Comparison of ENCODE assay signal across 8 cellular contexts in the genomic region with DNA sequence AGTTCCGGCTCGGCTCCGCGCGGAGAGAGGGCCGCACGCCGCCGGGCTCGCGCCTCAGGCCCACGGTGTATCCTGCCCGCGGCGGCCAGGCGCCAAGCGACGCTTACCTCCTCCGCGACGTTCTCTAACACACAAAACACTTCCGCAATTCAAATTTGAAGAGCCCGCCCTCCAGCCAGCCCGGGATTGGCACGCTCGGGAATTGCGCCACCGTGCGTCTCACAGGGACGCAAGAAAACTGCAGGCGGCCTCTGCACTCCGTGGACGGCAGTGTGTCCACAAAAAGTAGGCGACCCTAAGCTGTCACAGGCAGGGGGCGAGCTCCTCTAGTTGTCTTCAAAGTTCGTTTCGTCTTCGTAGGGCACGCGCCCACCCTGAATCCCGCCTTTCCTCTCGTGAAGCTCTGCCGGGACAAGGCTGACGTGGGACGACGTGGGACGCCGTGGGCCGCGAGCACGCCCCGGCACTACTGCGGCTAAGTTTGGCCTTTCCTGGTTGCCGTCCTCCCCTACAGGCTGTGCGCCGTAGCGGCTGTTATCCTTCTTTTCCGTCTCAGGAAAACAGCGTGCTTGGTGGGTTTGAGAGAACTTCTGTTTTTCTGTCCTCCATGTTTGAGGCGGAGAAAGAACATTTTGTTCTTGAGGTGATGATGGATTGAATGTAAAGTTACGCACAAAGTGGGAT. TPM values are rescaled to one million over a fixed set of nuclear protein-coding genes. Genes with fewer than 3 reads are reported as not detected.
DNase-seq lines count a peak whose midpoint lies in the region; ATAC-seq and TF ChIP-seq lines count a peak whose summit lies in the region.

A gene (minus strand): TSS at position 133 of the 684 bp plus-strand sequence. CDS start 5,916 bp downstream, outside the sequence.

- H3K79me2 ChIP-seq in PC-9 (ENCODE audit: low read depth) = peaks cover 48% of the 10 kb centered on the region

- in situ Hi-C loops in KBM-7 (cut with MboI; ENCODE audit: low pct_unique_long_range_greater_than_20kb, low sequenced_read_pairs) = loop anchor here (25.0 kb wide), 1 partner anchor 341 kb away; no protein-coding TSS in a partner anchor

- H3F3A ChIP-seq in PC-9 (ENCODE audit: insufficient read depth, low read depth) = peaks cover 9% of the 10 kb centered on the region

- peak within 1 kb of the TSS; percentile 99 for H3K4me2 ChIP-seq in PC-9

- H3K27ac ChIP-seq in PC-9 = peak within 1 kb of the TSS; percentile 90
- peak within 1 kb of the TSS; percentile 89 to 95 for H3K27ac ChIP-seq in mucosa of rectum (ENCODE audit: low read depth in 2 of 2, low read length in 2 of 2)

- peak within 1 kb of the TSS; percentile 89 for H2AFZ ChIP-seq in PC-9

- POLR2A ChIA-PET in PC-9 (lab: Charles Lee; ENCODE audit: unreplicated experiment) = no interaction called here

- H3K9me3 ChIP-seq in PC-9 (ENCODE audit: insufficient read depth, low read depth) = 0 out of 2 replicates have a peak, but pooled peaks cover 4% of the 10 kb centered on the region
- H3K9me3 ChIP-seq in mucosa of rectum (ENCODE audit: control insufficient read depth in 2 of 2, low read length in 2 of 2) = no peaks in the 10 kb centered on the region

- TF ChIP-seq CTCF in PC-9 (conservative IDR thresholded peaks at IDR 0.05) = peak; percentile 63

- H4K20me1 ChIP-seq in PC-9 (ENCODE audit: insufficient read depth) = no peaks in the 10 kb centered on the region

- H3K36me3 ChIP-seq in PC-9 (ENCODE audit: low read depth) (no peaks in the 10 kb centered on the region), mucosa of rectum (ENCODE audit: control insufficient read depth in 2 of 2, insufficient read depth in 2 of 2, low read length in 2 of 2) (no peaks in the 10 kb centered on the region)

- no peaks in the 10 kb centered on the region for H3K27me3 ChIP-seq in PC-9 (ENCODE audit: insufficient read depth, low read depth)
- no peaks in the 10 kb centered on the region for H3K27me3 ChIP-seq in mucosa of rectum (ENCODE audit: control insufficient read depth in 2 of 2, insufficient read depth in 2 of 2, low read length in 2 of 2)

- intact Hi-C loops in PC-9 (cut with micrococcal nuclease; ENCODE audit: unreplicated experiment) = loop anchor here (1.0 to 5.0 kb wide), 3 partner anchors 119 to 356 kb away; a partner anchor contains a TSS

- CTCF ChIA-PET in PC-9 (lab: Charles Lee) = no interaction called here

- H3K4me1 ChIP-seq in PC-9 (replicated peaks; ENCODE audit: insufficient read depth) = peaks cover 29% of the 10 kb centered on the region
- peaks cover 3 to 14% of the 10 kb centered on the region in 2 donors for H3K4me1 ChIP-seq in mucosa of rectum (ENCODE audit: control insufficient read depth in 2 of 2, insufficient read depth in 2 of 2, low read length in 2 of 2)

- TSS peak; percentile 91 for BruUV-seq in PC-9 (replicated peaks; lab: Mats Ljungman, UMichigan)

- H3K9me2 ChIP-seq in PC-9 (ENCODE audit: insufficient read depth) = no peaks in the 10 kb centered on the region

- TF ChIP-seq POLR2A in erythroblast (IDR thresholded peaks at IDR 0.05; ENCODE audit: low read length) = peak; percentile 91

- peak; percentile 67 for DNase-seq in DMS79 (lab: John Stamatoyannopoulos, UW)
- peak; percentile 98 for DNase-seq in KBM-7
- DNase-seq in PC-9 = peak; percentile 93 to 94
- peak; percentile 88 for DNase-seq in activated T-cell treated with anti-CD3 and anti-CD28 coated beads, Interleukin-2, amount 50 U/mL, for 1 hour
- peak; percentile 97 for DNase-seq in erythroblast (lab: John Stamatoyannopoulos, UW)
- peak; percentile 94 for DNase-seq in stimulated activated CD8-positive, alpha-beta memory T cell treated with anti-CD3 and anti-CD28 coated beads, Interleukin-4, amount 100 ng/mL, for 48 hours

- H3K4me3 ChIP-seq in PC-9 = peak within 1 kb of the TSS; percentile 94
- H3K4me3 ChIP-seq in mucosa of rectum (ENCODE audit: low read length in 2 of 2) = peak within 1 kb of the TSS; percentile 88 to 91

- H3K9ac ChIP-seq in mucosa of rectum (ENCODE audit: low read depth in 1 of 2, low read length in 2 of 2) = peak within 1 kb of the TSS; percentile 92 to 94

- ATAC-seq in GM21717 (IDR thresholded peaks at IDR 0.05; ENCODE audit: unreplicated experiment) = peak; percentile 76

RNA-seq across cellular contexts. Expression of the gene that starts here (rescaled TPM):
- total RNA-seq in PC-9 (2021) = 41.0 and 54.4 TPM in 2 replicates

Comparison
In these comparisons a context has a peak if more than half of its experiments do, and no peak if none do; other contexts are left out.
1. Peak in every context shown above with its lines: DNase-seq, ATAC-seq, H3K4me3 ChIP-seq and H3K27ac ChIP-seq.